ENCODE assay signal across 20 cellular contexts in the genomic region with DNA sequence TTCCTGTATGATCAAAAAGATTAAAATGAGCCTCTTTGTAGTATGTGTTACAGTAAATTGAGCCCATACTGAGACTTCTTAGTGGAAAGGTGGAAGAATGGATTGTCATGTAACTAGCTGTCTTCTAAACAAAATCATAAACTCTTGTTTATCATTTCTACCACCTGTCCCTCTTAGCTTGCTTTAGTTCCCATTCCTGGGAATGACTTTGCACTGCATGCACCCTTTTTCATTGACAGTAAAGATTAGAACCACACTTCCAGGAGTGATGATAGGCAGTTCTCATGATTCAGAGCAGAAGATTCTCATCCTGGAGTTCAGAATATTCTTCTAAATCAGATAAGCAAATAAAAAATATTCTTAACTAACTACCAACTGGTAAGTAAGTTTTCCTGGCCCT. TPM values are rescaled to one million over a fixed set of nuclear protein-coding genes. Genes with fewer than 3 reads are reported as not detected.
DNase-seq lines count a peak whose midpoint lies in the region; ATAC-seq, FAIRE-seq and TF ChIP-seq lines count a peak whose summit lies in the region.
"Had no signal": no experiment of that assay in that cellular context is flagged by ENCODE, and none has a peak within 500 bp of the region (broad histone marks: within the 10 kb centered on the region; RNA-seq: fewer than 3 reads in every experiment).

No MANE protein-coding gene starts in this region.

- H3K4me1 Mint-ChIP-seq in CD4-positive, alpha-beta T cell (ENCODE audit: low read depth), result peaks cover 60% of the 10 kb centered on the region
- H3K4me1 Mint-ChIP-seq in memory B cell, result peaks cover 22% of the 10 kb centered on the region
- H3K4me1 Mint-ChIP-seq in activated CD4-positive, alpha-beta T cell treated with anti-CD3 and anti-CD28 coated beads for 36 hours, result peaks cover 29% of the 10 kb centered on the region

- peaks cover 20% of the 10 kb centered on the region for H3K4me1 ChIP-seq in A673 (ENCODE audit: insufficient read depth, low read length, poor library complexity, severe bottlenecking)
- peaks cover 0 to 8% (median 7%) of the 10 kb centered on the region in 3 donors for H3K4me1 ChIP-seq in pancreas

- H3K27ac ChIP-seq in A673 (ENCODE audit: low read depth, low read length, poor library complexity, severe bottlenecking) (peak overlapping the region; percentile 26), SK-N-MC (peak overlapping the region; percentile 49), pancreas (no peak overlapping the region)
- H3K27ac ChIP-seq in CD4-positive, alpha-beta T cell (ENCODE audit: low read depth, low read length), result no peak overlapping the region
- H3K27ac ChIP-seq: PC-9 had no signal

- H3K9me3 ChIP-seq in A673 (ENCODE audit: low read depth, low read length, poor library complexity, severe bottlenecking), result no peaks in the 10 kb centered on the region
- H3K9me3 ChIP-seq in CD4-positive, alpha-beta T cell (ENCODE audit: control insufficient read depth, low read length), result no peaks in the 10 kb centered on the region
- no peaks in the 10 kb centered on the region for H3K9me3 ChIP-seq in SK-N-MC (ENCODE audit: low read depth, low read length)
- H3K9me3 ChIP-seq in pancreas, result no peaks in the 10 kb centered on the region

- no peak overlapping the region for H3K4me3 Mint-ChIP-seq in CD4-positive, alpha-beta T cell
- no peak overlapping the region for H3K4me3 Mint-ChIP-seq in memory B cell
- H3K4me3 Mint-ChIP-seq in activated CD4-positive, alpha-beta T cell treated with anti-CD3 and anti-CD28 coated beads for 36 hours, result no peak overlapping the region

- FAIRE-seq in pancreas (lab: Jason Lieb, UNC), result no peak
- FAIRE-seq: G401.6 had no signal

- intact Hi-C loops in A673 (cut with micrococcal nuclease; ENCODE audit: unreplicated experiment) (no loop called here), pancreas (cut with DNase I) (no loop called here)
- intact Hi-C loops in CD4-positive, alpha-beta T cell (cut with DNase I, micrococcal nuclease), result no loop called here
- intact Hi-C loops in activated CD4-positive, alpha-beta T cell treated with anti-CD3 and anti-CD28 coated beads for 36 hours (cut with DNase I, micrococcal nuclease), result no loop called here

- H3K27me3 ChIP-seq in A673 (replicated peaks; ENCODE audit: insufficient read depth, low read depth, low read length, poor library complexity) (no peaks in the 10 kb centered on the region), pancreas (no peaks in the 10 kb centered on the region)
- H3K27me3 ChIP-seq in CD4-positive, alpha-beta T cell (ENCODE audit: control insufficient read depth, insufficient read depth, low read length), result no peaks in the 10 kb centered on the region

- no TSS peak for BruUV-seq in A673 (replicated peaks; lab: Mats Ljungman, UMichigan)

- H3K36me3 Mint-ChIP-seq in CD4-positive, alpha-beta T cell (ENCODE audit: low read depth), result peaks cover 90% of the 10 kb centered on the region
- H3K36me3 Mint-ChIP-seq in memory B cell, result peaks cover 28% of the 10 kb centered on the region
- H3K36me3 Mint-ChIP-seq in activated CD4-positive, alpha-beta T cell treated with anti-CD3 and anti-CD28 coated beads for 36 hours (ENCODE audit: low read depth), result peaks cover 40% of the 10 kb centered on the region

- peak overlapping the region; percentile 80 for H3K27ac Mint-ChIP-seq in CD4-positive, alpha-beta T cell
- H3K27ac Mint-ChIP-seq in memory B cell, result peak overlapping the region; percentile 80
- no peak overlapping the region for H3K27ac Mint-ChIP-seq in activated CD4-positive, alpha-beta T cell treated with anti-CD3 and anti-CD28 coated beads for 36 hours

- no peak for TF ChIP-seq CTCF in A673 (conservative IDR thresholded peaks at IDR 0.05; ENCODE audit: low read depth, low read length)
- TF ChIP-seq CTCF in CD4-positive, alpha-beta T cell (IDR thresholded peaks at IDR 0.05), result no peak
- TF ChIP-seq CTCF in pancreas (IDR thresholded peaks at IDR 0.05), result no peak

- H3K4me3 ChIP-seq in A673 (ENCODE audit: low read depth, low read length, poor library complexity, severe bottlenecking) (no peak overlapping the region), SK-N-MC (peak overlapping the region; percentile 34; the same call in 1 of the 2 replicates), pancreas (no peak overlapping the region)
- H3K4me3 ChIP-seq: PC-9 had no signal

- POLR2A ChIA-PET in A673 (lab: Charles Lee; ENCODE audit: low non-redundant PET), result no interaction called here
- POLR2A ChIA-PET in CD4-positive, alpha-beta T cell (lab: Charles Lee), result interaction anchor here (1.2 to 2.8 kb wide), 3 partner anchors 11 to 16 kb away, joined by 3 to 8 read pairs (median 3); no protein-coding TSS in a partner anchor
- POLR2A ChIA-PET in activated CD4-positive, alpha-beta T cell treated with anti-CD3 and anti-CD28 coated beads for 36 hours (lab: Charles Lee), result no interaction called here

- no peak for ATAC-seq in CD4-positive, alpha-beta T cell (ENCODE audit: poor library complexity)
- ATAC-seq in memory B cell (ENCODE audit: low read depth), result no peak
- ATAC-seq in activated CD4-positive, alpha-beta T cell treated with anti-CD3 and anti-CD28 coated beads for 36 hours, result no peak
- no peak for ATAC-seq in HG03520 (IDR thresholded peaks at IDR 0.05; ENCODE audit: unreplicated experiment)
- no peak for ATAC-seq in pancreas

- H3K27me3 Mint-ChIP-seq in CD4-positive, alpha-beta T cell, result no peaks in the 10 kb centered on the region
- no peaks in the 10 kb centered on the region for H3K27me3 Mint-ChIP-seq in memory B cell
- H3K27me3 Mint-ChIP-seq in activated CD4-positive, alpha-beta T cell treated with anti-CD3 and anti-CD28 coated beads for 36 hours, result no peaks in the 10 kb centered on the region

- no peaks in the 10 kb centered on the region for H3K9me3 Mint-ChIP-seq in CD4-positive, alpha-beta T cell
- no peaks in the 10 kb centered on the region for H3K9me3 Mint-ChIP-seq in memory B cell
- H3K9me3 Mint-ChIP-seq in activated CD4-positive, alpha-beta T cell treated with anti-CD3 and anti-CD28 coated beads for 36 hours (ENCODE audit: low read depth), result no peaks in the 10 kb centered on the region

- CTCF ChIA-PET in A673 (lab: Charles Lee), result no interaction called here
- CTCF ChIA-PET in CD4-positive, alpha-beta T cell (lab: Charles Lee), result no interaction called here
- CTCF ChIA-PET in activated CD4-positive, alpha-beta T cell treated with anti-CD3 and anti-CD28 coated beads for 36 hours (lab: Charles Lee), result no interaction called here

- H3K9ac ChIP-seq in SK-N-MC (ENCODE audit: insufficient read length), result no peak overlapping the region

- H3K36me3 ChIP-seq in A673 (ENCODE audit: insufficient read depth, low read length, poor library complexity, severe bottlenecking) (peaks cover 10% of the 10 kb centered on the region), SK-N-MC (ENCODE audit: insufficient read depth, low read length) (peaks cover 45% of the 10 kb centered on the region), pancreas (no peaks in the 10 kb centered on the region)

- DNase-seq in A673 (ENCODE audit: low spot score) (peak; percentile 7), SK-N-MC (ENCODE audit: low read depth, low spot score) (no peak), memory B cell (ENCODE audit: low spot score in 2 of 2) (no peak), pancreas (no peak), NCI-H446 (lab: John Stamatoyannopoulos, UW) (no peak)
- DNase-seq in CD4-positive, alpha-beta T cell, result no peak
- DNase-seq in activated CD4-positive, alpha-beta T cell treated with anti-CD3 and anti-CD28 coated beads for 36 hours, result no peak
- DNase-seq: ACHN, AML-193, Calu3, H7, KG1, NCI-H1048, NCI-H146, NCI-H2081, NCI-H510A, NCI-H774, PC-9 had no signal

RNA-seq across cellular contexts. Expression of a gene that starts 28.0 kb away (rescaled TPM):
- total RNA-seq in A673 (2021) (not detected in 2 replicates), pancreas (10 to 100 TPM in 5 of 6 donors, 1 to 10 TPM in 1; 8.0 to 30.4 (median 15.9) TPM)
- total RNA-seq in CD4-positive, alpha-beta T cell, result 10 to 100 TPM; 60.7 to 62.0 TPM
- 100 to 1,000 TPM; 174 to 190 TPM for total RNA-seq in activated CD4-positive, alpha-beta T cell treated with anti-CD3 and anti-CD28 coated beads for 36 hours
- 10 to 100 TPM; 21.1 to 27.7 TPM for polyA plus RNA-seq in pancreas
- total RNA-seq: H7 had no signal

RNA-seq across cellular contexts. Expression of a gene that starts 32.4 kb away (rescaled TPM):
- total RNA-seq in A673 (2021) (28.7 and 30.9 TPM in 2 replicates), pancreas (10 to 100 TPM; 10.5 to 23.8 (median 13.5) TPM)
- 10 to 100 TPM; 25.0 to 27.2 TPM for total RNA-seq in CD4-positive, alpha-beta T cell
- total RNA-seq in activated CD4-positive, alpha-beta T cell treated with anti-CD3 and anti-CD28 coated beads for 36 hours, result 10 to 100 TPM; 34.7 to 49.1 TPM
- polyA plus RNA-seq in pancreas, result 10 to 100 TPM in 1 of 2 donors, 1 to 10 TPM in 1; 8.5 to 14.0 TPM

RNA-seq across cellular contexts. Expression of a gene that starts 32.6 kb away (rescaled TPM):
- total RNA-seq in A673 (2021), result 17.0 and 23.7 TPM in 2 replicates
- 10 to 100 TPM; 35.7 to 38.7 TPM for total RNA-seq in CD4-positive, alpha-beta T cell
- total RNA-seq in activated CD4-positive, alpha-beta T cell treated with anti-CD3 and anti-CD28 coated beads for 36 hours, result 10 to 100 TPM; 30.4 to 34.4 TPM
- 10 to 100 TPM; 10.2 to 32.2 (median 16.7) TPM for total RNA-seq in pancreas
- 10 to 100 TPM; 14.1 to 19.1 TPM for polyA plus RNA-seq in pancreas

RNA-seq across cellular contexts. Expression of a gene that starts 55.0 kb away (rescaled TPM):
- total RNA-seq in A673 (2021) (not detected in 2 replicates), pancreas (1 to 10 TPM in 1 of 6 donors, under 1 TPM in 2, not detected in 3; 0.66 to 1.2 (median 0.95) TPM)
- 10 to 100 TPM; 13.9 to 15.7 TPM for total RNA-seq in CD4-positive, alpha-beta T cell
- 10 to 100 TPM; 12.7 TPM for total RNA-seq in activated CD4-positive, alpha-beta T cell treated with anti-CD3 and anti-CD28 coated beads for 36 hours
- polyA plus RNA-seq in pancreas, result under 1 TPM; 0.07 to 0.30 TPM
- total RNA-seq: H7, PC-9 had no signal

Comparison
In these comparisons a context has a peak if more than half of its experiments do, and no peak if none do; other contexts are left out.
1. H3K27ac ChIP-seq: peak in A673 (single experiment) and SK-N-MC (single experiment); none in CD4-positive, alpha-beta T cell (single experiment) and pancreas (0 of 4).